ENCODE assay signal across 8 cellular contexts in the genomic region with DNA sequence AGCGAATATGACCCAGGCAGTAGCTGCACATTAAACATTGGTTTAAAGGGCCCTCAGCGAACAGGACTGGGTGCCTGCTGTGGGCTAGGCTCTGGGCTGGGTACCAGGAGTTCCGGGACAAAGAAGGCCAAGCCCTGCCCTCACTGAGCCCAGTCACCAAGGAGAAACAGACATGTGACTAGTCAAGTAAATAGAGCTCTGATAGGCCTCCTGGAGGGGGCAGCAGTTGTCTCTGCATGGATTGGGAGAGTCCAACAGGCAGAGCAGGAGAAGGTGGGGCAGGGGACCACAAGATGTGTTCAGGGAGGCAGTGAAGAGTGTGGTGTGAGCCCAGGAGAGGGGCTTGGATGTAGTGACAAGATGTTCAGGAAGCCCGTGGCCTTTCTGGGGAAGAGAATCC. TPM values are rescaled to one million over a fixed set of nuclear protein-coding genes. Genes with fewer than 3 reads are reported as not detected.
DNase-seq lines count a peak whose midpoint lies in the region; ATAC-seq, FAIRE-seq and TF ChIP-seq lines count a peak whose summit lies in the region.

No MANE protein-coding gene starts in this region.

- no peak overlapping the region for H2AFZ ChIP-seq in ACC112 (ENCODE audit: low read length, unreplicated experiment)

- H3K36me3 ChIP-seq in ACC112 (ENCODE audit: insufficient read depth, low read length), result peaks cover 7% of the 10 kb centered on the region; the same call in 1 of the 2 replicates

- H3K4me3 ChIP-seq in ACC112 (ENCODE audit: low read depth, low read length), result peak overlapping the region; percentile 94
- no peak overlapping the region for H3K4me3 ChIP-seq in fibroblast of villous mesenchyme (ENCODE audit: low read depth, low read length)

- no peak for ATAC-seq in HG02981 (IDR thresholded peaks at IDR 0.05; ENCODE audit: unreplicated experiment)
- no peak for ATAC-seq in GM19328 (IDR thresholded peaks at IDR 0.05; ENCODE audit: unreplicated experiment)

- no peak for FAIRE-seq in urothelium cell line (lab: Jason Lieb, UNC)

- peak; percentile 39 for DNase-seq in GM04504 (ENCODE audit: low read depth)
- DNase-seq in SHP77 (lab: John Stamatoyannopoulos, UW), result peak; percentile 68 to 77
- DNase-seq in fibroblast of villous mesenchyme (ENCODE audit: low read depth), result peak; percentile 67
- DNase-seq in urothelium cell line (ENCODE audit: low spot score), result peak; percentile 54
- DNase-seq in cerebellar nuclear complex (lab: John Stamatoyannopoulos, UW), result no peak

- H3K27me3 ChIP-seq in ACC112 (ENCODE audit: insufficient read depth, low read length), result no peaks in the 10 kb centered on the region

- H3K27ac ChIP-seq in ACC112 (ENCODE audit: low read depth, low read length), result peak overlapping the region; percentile 53

- peaks cover 43% of the 10 kb centered on the region for H3K4me1 ChIP-seq in ACC112 (ENCODE audit: control insufficient read depth, insufficient read depth, low read length, unreplicated experiment)

- H3K79me2 ChIP-seq in ACC112 (ENCODE audit: control insufficient read depth, insufficient read depth, low read length, unreplicated experiment), result peaks cover 74% of the 10 kb centered on the region

- TF ChIP-seq CTCF in fibroblast of villous mesenchyme (IDR thresholded peaks at IDR 0.05; ENCODE audit: insufficient read depth, low read depth, low read length), result peak; percentile 32

RNA-seq across cellular contexts. Expression of gene HM13, which starts 3.1 kb away (rescaled TPM):
- total RNA-seq in fibroblast of villous mesenchyme, result 70.5 and 91.1 TPM in 2 replicates

RNA-seq across cellular contexts. Expression of gene REM1, which starts 42.3 kb away (rescaled TPM):
- total RNA-seq in fibroblast of villous mesenchyme, result not detected in 2 replicates

RNA-seq across cellular contexts. Expression of gene DEFB124, which starts 42.4 kb away (rescaled TPM):
- not detected in 2 replicates for total RNA-seq in fibroblast of villous mesenchyme

Comparison
In these comparisons a context has a peak if more than half of its experiments do, and no peak if none do; other contexts are left out.
1. DNase-seq: peak in GM04504 (single experiment), SHP77 (2 of 2), fibroblast of villous mesenchyme (single experiment) and urothelium cell line (single experiment); none in cerebellar nuclear complex (0 of 2).